Comparison of ENCODE assay signal across 13 cellular contexts in the genomic region with DNA sequence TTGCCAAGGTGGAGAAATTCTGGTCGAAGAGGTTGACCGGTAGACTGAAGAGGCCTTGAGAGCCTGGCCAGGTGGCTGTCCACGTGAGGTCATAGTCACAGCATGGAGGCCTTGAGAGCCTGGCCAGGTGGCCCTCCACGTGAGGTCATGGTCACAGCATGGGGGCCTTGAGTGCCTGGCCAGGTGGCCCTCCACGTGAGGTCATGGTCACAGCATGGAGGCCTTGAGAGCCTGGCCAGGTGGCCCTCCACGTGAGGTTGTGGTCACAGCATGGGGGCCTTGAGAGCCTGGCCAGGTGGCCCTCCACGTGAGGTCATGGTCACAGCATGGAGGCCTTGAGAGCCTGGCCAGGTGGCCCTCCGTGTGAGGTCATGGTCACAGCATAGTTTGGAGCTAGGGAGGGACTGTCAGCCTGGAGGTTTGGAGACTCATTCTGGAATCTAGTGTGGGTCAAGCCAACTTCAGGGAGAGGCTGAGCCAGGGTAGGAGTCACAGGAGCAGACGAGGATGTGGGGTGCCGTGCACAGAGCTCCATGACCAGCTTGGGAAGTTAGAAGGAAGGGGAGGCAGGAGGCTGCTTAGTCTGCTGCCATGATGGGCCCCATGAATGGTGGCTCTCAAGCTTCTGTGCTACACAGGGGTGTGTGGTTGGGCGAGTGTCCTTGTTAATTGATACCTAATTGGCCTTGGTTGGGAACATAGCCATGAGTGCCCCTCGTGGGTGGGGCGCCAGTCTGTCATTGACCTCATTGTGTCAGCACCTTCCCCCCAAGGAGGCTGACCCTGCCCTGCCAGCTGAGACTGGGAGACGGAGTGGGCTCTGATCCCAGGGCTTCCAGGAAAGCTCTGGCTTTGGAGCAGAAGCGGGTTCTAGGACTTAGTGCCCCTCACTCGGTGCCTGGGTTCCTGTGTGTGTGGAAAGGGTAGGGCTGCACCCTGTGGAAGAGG. TPM values are rescaled to one million over a fixed set of nuclear protein-coding genes. Genes with fewer than 3 reads are reported as not detected.
DNase-seq lines count a peak whose midpoint lies in the region; ATAC-seq and TF ChIP-seq lines count a peak whose summit lies in the region.
"Had no signal": no experiment of that assay in that cellular context is flagged by ENCODE, and none has a peak within 500 bp of the region (broad histone marks: within the 10 kb centered on the region; RNA-seq: fewer than 3 reads in every experiment).

No MANE protein-coding gene starts in this region.

- H2BK12ac ChIP-seq in H9 (ENCODE audit: insufficient read length, low read depth, low read length), result no peak overlapping the region

- no peak overlapping the region for H3K27ac ChIP-seq in CD4-positive, CD25-positive, alpha-beta regulatory T cell (ENCODE audit: insufficient read depth, low read length, poor library complexity, severe bottlenecking)
- H3K27ac ChIP-seq in H9 (ENCODE audit: insufficient read length, low read depth, low read length), result no peak overlapping the region
- H3K27ac ChIP-seq: C4-2B had no signal

- H2AK5ac ChIP-seq in H9 (ENCODE audit: insufficient read length, low read length), result no peak overlapping the region

- H3K4me1 Mint-ChIP-seq in CD4-positive, CD25-positive, alpha-beta regulatory T cell, result peaks cover 0 to 44% (median 21%) of the 10 kb centered on the region in 4 donors
- peaks cover 7% of the 10 kb centered on the region in 2 experiments; a peak in 3 of 4 replicates for H3K4me1 Mint-ChIP-seq in H9
- peaks cover 26% of the 10 kb centered on the region for H3K4me1 Mint-ChIP-seq in activated naive CD8-positive, alpha-beta T cell treated with anti-CD3 and anti-CD28 coated beads for 36 hours
- H3K4me1 Mint-ChIP-seq in naive thymus-derived CD8-positive, alpha-beta T cell, result peaks cover 26 to 40% (median 34%) of the 10 kb centered on the region in 4 donors

- no peak for ATAC-seq in CD4-positive, CD25-positive, alpha-beta regulatory T cell (ENCODE audit: low read depth in 2 of 2)
- ATAC-seq in naive thymus-derived CD8-positive, alpha-beta T cell, result no peak
- ATAC-seq in GM18498 (IDR thresholded peaks at IDR 0.05; ENCODE audit: unreplicated experiment), result no peak

- H3K56ac ChIP-seq in H9 (ENCODE audit: insufficient read length, low read depth, low read length), result no peak overlapping the region

- H4K91ac ChIP-seq in H9 (ENCODE audit: insufficient read length, low read depth, low read length), result no peak overlapping the region

- no peak for DNase-seq in CD4-positive, CD25-positive, alpha-beta regulatory T cell
- DNase-seq in H9, result no peak
- no peak for DNase-seq in activated naive CD8-positive, alpha-beta T cell treated with anti-CD3 and anti-CD28 coated beads for 36 hours
- no peak for DNase-seq in naive thymus-derived CD8-positive, alpha-beta T cell
- no peak for DNase-seq in activated gamma-delta T cell treated with Interleukin-2 at 50 U/mL for 16 hours
- DNase-seq in activated CD8-positive, alpha-beta memory T cell treated with anti-CD3 and anti-CD28 coated beads, Interleukin-2, amount 50 U/mL, for 4 hours, result no peak
- DNase-seq in stimulated activated CD4-positive, alpha-beta T cell treated with anti-CD3 and anti-CD28 coated beads, Interleukin-4, amount 100 ng/mL, for 24 hours, result no peak
- DNase-seq: KG1, NCI-H187 treated with DMSO at 0.1 percent for 48 hours had no signal

- H3K14ac ChIP-seq in H9 (ENCODE audit: insufficient read depth, low read length), result no peak overlapping the region

- POLR2A ChIA-PET in naive thymus-derived CD8-positive, alpha-beta T cell (lab: Charles Lee), result interaction anchor here (0.7 to 3.1 kb wide), 2 partner anchors 11 to 13 kb away, joined by 3 to 19 read pairs; partner anchors contain the start of gene LENG8

- peaks cover 27% of the 10 kb centered on the region for H3K4me1 ChIP-seq in CD4-positive, CD25-positive, alpha-beta regulatory T cell (ENCODE audit: control insufficient read depth, insufficient read depth, low read length, poor library complexity, severe bottlenecking)
- H3K4me1 ChIP-seq in H9 (ENCODE audit: insufficient read depth, low read length), result no peaks in the 10 kb centered on the region
- H3K4me1 ChIP-seq: HAP-1 had no signal

- no peak overlapping the region for H4K8ac ChIP-seq in H9 (replicated peaks; ENCODE audit: insufficient read length, low read depth, low read length)

- no peak overlapping the region for H3K18ac ChIP-seq in H9 (ENCODE audit: insufficient read length, low read depth, low read length)

- no peak overlapping the region for H2AFZ ChIP-seq in H9 (ENCODE audit: low read length)

- H3K9me3 Mint-ChIP-seq in CD4-positive, CD25-positive, alpha-beta regulatory T cell, result peaks cover 0 to 1% (median 0%) of the 10 kb centered on the region in 7 donors
- H3K9me3 Mint-ChIP-seq in H9, result peaks cover 0 to 2% of the 10 kb centered on the region in 2 experiments; a peak in 1 of 5 replicates
- H3K9me3 Mint-ChIP-seq in activated naive CD8-positive, alpha-beta T cell treated with anti-CD3 and anti-CD28 coated beads for 36 hours, result no peaks in the 10 kb centered on the region
- H3K9me3 Mint-ChIP-seq in naive thymus-derived CD8-positive, alpha-beta T cell, result peaks cover 0 to 4% (median 0%) of the 10 kb centered on the region in 9 donors

- no peak overlapping the region for H2BK5ac ChIP-seq in H9 (ENCODE audit: insufficient read length, low read length)

- peak overlapping the region in 2 of 3 donors; percentile 36 to 83 for H3K27ac Mint-ChIP-seq in CD4-positive, CD25-positive, alpha-beta regulatory T cell
- H3K27ac Mint-ChIP-seq in H9, result peak overlapping the region; percentile 87 to 95 (median 91); a peak in 6 of 7 replicates
- peak overlapping the region; percentile 38 for H3K27ac Mint-ChIP-seq in activated naive CD8-positive, alpha-beta T cell treated with anti-CD3 and anti-CD28 coated beads for 36 hours
- H3K27ac Mint-ChIP-seq in naive thymus-derived CD8-positive, alpha-beta T cell, result peak overlapping the region; percentile 43 to 95 (median 80)

- TF ChIP-seq CTCF in H9 (conservative IDR thresholded peaks at IDR 0.05), result no peak

- H3T11ph ChIP-seq in H9 (ENCODE audit: low read length), result no peak overlapping the region

- H3K27me3 ChIP-seq in CD4-positive, CD25-positive, alpha-beta regulatory T cell (ENCODE audit: control insufficient read depth, insufficient read depth, low read length), result no peaks in the 10 kb centered on the region
- H3K27me3 ChIP-seq in H9 (ENCODE audit: insufficient read depth, low read length), result no peaks in the 10 kb centered on the region

- no CpG with 5 or more reads among the region's 16 CpGs for WGBS in H9 (ENCODE audit: extremely low coverage, insufficient read length, low lambda C conversion rate)

- no peak overlapping the region for H4K5ac ChIP-seq in H9 (ENCODE audit: insufficient read length, low read depth, low read length)

- peaks cover 21% of the 10 kb centered on the region for H3K36me3 Mint-ChIP-seq in CD4-positive, CD25-positive, alpha-beta regulatory T cell
- H3K36me3 Mint-ChIP-seq in H9 (ENCODE audit: insufficient read depth in 1 of 3, low read depth in 3 of 3), result peaks cover 34 to 68% (median 66%) of the 10 kb centered on the region in 3 experiments; a peak in 6 of 7 replicates
- H3K36me3 Mint-ChIP-seq in activated naive CD8-positive, alpha-beta T cell treated with anti-CD3 and anti-CD28 coated beads for 36 hours, result peaks cover 15% of the 10 kb centered on the region
- peaks cover 0 to 66% (median 8%) of the 10 kb centered on the region in 3 donors for H3K36me3 Mint-ChIP-seq in naive thymus-derived CD8-positive, alpha-beta T cell

- H3K4me3 ChIP-seq in CD4-positive, CD25-positive, alpha-beta regulatory T cell (ENCODE audit: low read depth, low read length), result no peak overlapping the region
- H3K4me3 ChIP-seq: HAP-1 had no signal

- no peak overlapping the region for H3K4ac ChIP-seq in H9 (ENCODE audit: low read depth, low read length)

- peaks cover 64% of the 10 kb centered on the region for H3K36me3 ChIP-seq in CD4-positive, CD25-positive, alpha-beta regulatory T cell (ENCODE audit: control insufficient read depth, insufficient read depth, low read length)

- no peak overlapping the region for H3K4me2 ChIP-seq in H9 (ENCODE audit: insufficient read depth, insufficient read length, low read length)

- H3K23me2 ChIP-seq in H9 (ENCODE audit: insufficient read length, low read depth, low read length, poor library complexity, severe bottlenecking), result peaks cover 11% of the 10 kb centered on the region

- H4K20me1 ChIP-seq in H9 (ENCODE audit: control insufficient read depth, insufficient read depth, insufficient read length), result no peaks in the 10 kb centered on the region

- no peak overlapping the region for H3K23ac ChIP-seq in H9 (ENCODE audit: insufficient read length, low read depth, low read length)

- no peak overlapping the region for H2BK120ac ChIP-seq in H9 (ENCODE audit: low read depth, low read length, poor library complexity, severe bottlenecking)

- H3K4me3 Mint-ChIP-seq in CD4-positive, CD25-positive, alpha-beta regulatory T cell, result peak overlapping the region in 3 of 4 donors; percentile 55 to 80 (median 79)
- peak overlapping the region in 1 of 2 experiments; percentile 38; a peak in 2 of 5 replicates for H3K4me3 Mint-ChIP-seq in H9
- no peak overlapping the region for H3K4me3 Mint-ChIP-seq in activated naive CD8-positive, alpha-beta T cell treated with anti-CD3 and anti-CD28 coated beads for 36 hours
- H3K4me3 Mint-ChIP-seq in naive thymus-derived CD8-positive, alpha-beta T cell, result peak overlapping the region in 8 of 10 donors; percentile 1 to 66 (median 38)

- no peak overlapping the region for H2BK15ac ChIP-seq in H9 (ENCODE audit: low read depth, low read length)

- peaks cover 9% of the 10 kb centered on the region for H3K27me3 Mint-ChIP-seq in CD4-positive, CD25-positive, alpha-beta regulatory T cell
- no peaks in the 10 kb centered on the region; the same call in 1 of the 2 replicates for H3K27me3 Mint-ChIP-seq in H9 (ENCODE audit: low read depth)
- no peaks in the 10 kb centered on the region for H3K27me3 Mint-ChIP-seq in activated naive CD8-positive, alpha-beta T cell treated with anti-CD3 and anti-CD28 coated beads for 36 hours
- H3K27me3 Mint-ChIP-seq in naive thymus-derived CD8-positive, alpha-beta T cell, result no peaks in the 10 kb centered on the region

- no peaks in the 10 kb centered on the region for H3K9me3 ChIP-seq in CD4-positive, CD25-positive, alpha-beta regulatory T cell (ENCODE audit: control insufficient read depth in 2 of 2, low read length in 2 of 2)
- no peaks in the 10 kb centered on the region for H3K9me3 ChIP-seq in H9 (ENCODE audit: control insufficient read depth, low read depth, low read length)
- H3K9me3 ChIP-seq: HAP-1 had no signal

- H3K79me1 ChIP-seq in H9 (ENCODE audit: insufficient read depth, low read depth, low read length, poor library complexity, severe bottlenecking), result no peaks in the 10 kb centered on the region

- H3K79me2 ChIP-seq in H9 (ENCODE audit: insufficient read depth, low read length), result no peaks in the 10 kb centered on the region

- H2BK20ac ChIP-seq in H9 (ENCODE audit: low read depth, low read length, poor library complexity, severe bottlenecking), result no peak overlapping the region

- no peak overlapping the region for H3K9ac ChIP-seq in H9 (ENCODE audit: extremely low read depth, insufficient read length, low read length)

RNA-seq across cellular contexts. Expression of gene LENG9, which starts 4.0 kb away (rescaled TPM):
- total RNA-seq in CD4-positive, CD25-positive, alpha-beta regulatory T cell, result 3.9 TPM
- polyA plus RNA-seq in CD4-positive, CD25-positive, alpha-beta regulatory T cell, result under 1 TPM in 3 of 4 donors, not detected in 1; 0.21 to 0.73 (median 0.33) TPM
- total RNA-seq in H9 (2021), result 3.7 and 3.8 TPM in 2 replicates
- total RNA-seq in activated naive CD8-positive, alpha-beta T cell treated with anti-CD3 and anti-CD28 coated beads for 36 hours, result 1 to 10 TPM; 4.3 to 4.9 TPM
- 1 to 10 TPM; 5.2 to 5.8 TPM for total RNA-seq in naive thymus-derived CD8-positive, alpha-beta T cell
- polyA plus RNA-seq in naive thymus-derived CD8-positive, alpha-beta T cell, result under 1 TPM in 2 of 3 donors, not detected in 1; 0.22 to 0.36 TPM

RNA-seq across cellular contexts. Expression of gene LENG8, which starts 10.6 kb away (rescaled TPM):
- 558 TPM for total RNA-seq in CD4-positive, CD25-positive, alpha-beta regulatory T cell
- 1 to 10 TPM; 3.9 to 8.6 (median 6.1) TPM for polyA plus RNA-seq in CD4-positive, CD25-positive, alpha-beta regulatory T cell
- 133 and 148 TPM in 2 replicates for total RNA-seq in H9 (2021)
- 100 to 1,000 TPM; 101 to 108 TPM for total RNA-seq in activated naive CD8-positive, alpha-beta T cell treated with anti-CD3 and anti-CD28 coated beads for 36 hours
- total RNA-seq in naive thymus-derived CD8-positive, alpha-beta T cell, result 100 to 1,000 TPM; 610 to 639 TPM
- polyA plus RNA-seq in naive thymus-derived CD8-positive, alpha-beta T cell, result 1 to 10 TPM; 4.5 to 8.6 (median 6.5) TPM

RNA-seq across cellular contexts. Expression of gene CDC42EP5, which starts 13.5 kb away (rescaled TPM):
- not detected for total RNA-seq in CD4-positive, CD25-positive, alpha-beta regulatory T cell
- not detected for polyA plus RNA-seq in CD4-positive, CD25-positive, alpha-beta regulatory T cell
- total RNA-seq in H9 (2021), result 1.6 and 2.9 TPM in 2 replicates
- under 1 TPM in 1 of 2 experiments, not detected in 1; 0.34 TPM for total RNA-seq in activated naive CD8-positive, alpha-beta T cell treated with anti-CD3 and anti-CD28 coated beads for 36 hours
- total RNA-seq in naive thymus-derived CD8-positive, alpha-beta T cell, result not detected
- polyA plus RNA-seq in naive thymus-derived CD8-positive, alpha-beta T cell, result not detected

RNA-seq across cellular contexts. Expression of gene LAIR2, which starts 43.1 kb away (rescaled TPM):
- total RNA-seq in CD4-positive, CD25-positive, alpha-beta regulatory T cell, result 62.2 TPM
- 100 to 1,000 TPM; 123 to 365 (median 158) TPM for polyA plus RNA-seq in CD4-positive, CD25-positive, alpha-beta regulatory T cell
- not detected in 2 replicates for total RNA-seq in H9 (2021)
- total RNA-seq in activated naive CD8-positive, alpha-beta T cell treated with anti-CD3 and anti-CD28 coated beads for 36 hours, result 1 to 10 TPM; 1.8 to 2.4 TPM
- total RNA-seq in naive thymus-derived CD8-positive, alpha-beta T cell, result not detected
- 10 to 100 TPM in 1 of 3 donors, 1 to 10 TPM in 1, not detected in 1; 1.8 to 17.2 TPM for polyA plus RNA-seq in naive thymus-derived CD8-positive, alpha-beta T cell
- total RNA-seq: omental fat pad had no signal

RNA-seq across cellular contexts. Expression of gene TTYH1, which starts 44.3 kb away (rescaled TPM):
- not detected for total RNA-seq in CD4-positive, CD25-positive, alpha-beta regulatory T cell
- under 1 TPM in 3 of 4 donors, not detected in 1; 0.17 to 1.00 (median 0.31) TPM for polyA plus RNA-seq in CD4-positive, CD25-positive, alpha-beta regulatory T cell
- total RNA-seq in H9 (2021), result 43.1 and 47.1 TPM in 2 replicates
- total RNA-seq in activated naive CD8-positive, alpha-beta T cell treated with anti-CD3 and anti-CD28 coated beads for 36 hours, result 1 to 10 TPM in 1 of 2 experiments, under 1 TPM in 1; 0.98 to 1.8 TPM
- not detected for total RNA-seq in naive thymus-derived CD8-positive, alpha-beta T cell
- under 1 TPM in 2 of 3 donors, not detected in 1; 0.04 to 0.65 TPM for polyA plus RNA-seq in naive thymus-derived CD8-positive, alpha-beta T cell

Comparison
In these comparisons a context has a peak if more than half of its experiments do, and no peak if none do; other contexts are left out.
1. H3K27ac Mint-ChIP-seq: peak in every context shown above with its lines; median percentile 91 in H9; 80 in naive thymus-derived CD8-positive, alpha-beta T cell; 60 in CD4-positive, CD25-positive, alpha-beta regulatory T cell; 38 in activated naive CD8-positive, alpha-beta T cell treated with anti-CD3 and anti-CD28 coated beads for 36 hours.